Comparison of ENCODE assay signal across 18 cellular contexts in the genomic region with DNA sequence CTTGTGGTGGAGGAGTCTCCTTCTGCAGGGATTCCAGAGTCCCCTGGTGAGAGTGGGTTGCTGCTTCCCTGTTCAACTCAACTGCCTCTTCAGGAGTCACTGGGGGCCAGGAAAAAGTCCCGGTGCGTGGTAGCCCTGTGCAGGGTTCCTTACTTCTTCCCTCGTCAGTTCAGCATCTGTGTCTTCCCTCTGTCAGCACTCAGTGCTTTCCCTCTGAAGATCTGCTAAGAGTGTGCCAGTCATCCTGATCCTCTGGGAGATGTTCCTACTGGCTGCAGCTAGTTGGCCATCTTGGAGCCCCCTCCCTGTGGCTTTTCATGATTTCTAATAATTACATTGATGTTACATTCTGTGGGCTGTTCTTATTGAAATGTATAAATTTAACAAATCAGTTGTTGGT.
"Had no signal": no experiment of that assay in that cellular context is flagged by ENCODE, and none has a peak within 500 bp of the region (broad histone marks: within the 10 kb centered on the region; RNA-seq: fewer than 3 reads in every experiment).

No MANE protein-coding gene starts in this region.

- DNase-seq: activated B cell treated with CpG ODN at 0.5 μM for 24 hours; activated CD4-positive, alpha-beta memory T cell treated with anti-CD3 and anti-CD28 coated beads for 36 hours; activated CD4-positive, alpha-beta T cell treated with anti-CD3 and anti-CD28 coated beads for 4 hours; activated naive CD4-positive, alpha-beta T cell treated with Interleukin-2 at 50 U/mL for 16 hours; activated T-cell treated with anti-CD3 and anti-CD28 coated beads for 4 hours; anterior cingulate cortex; gastrocnemius medialis; midbrain; right lobe of liver; small intestine; stimulated activated CD4-positive, alpha-beta T cell treated with anti-CD3 and anti-CD28 coated beads, Interleukin-15, amount 100 ng/mL, for 24 hours; stimulated activated CD4-positive, alpha-beta T cell treated with anti-CD3 and anti-CD28 coated beads, Interleukin-2, amount 100 ng/mL, for 48 hours; stomach; T-cell had no signal

- H3K27ac ChIP-seq: coronary artery, gastrocnemius medialis, prostate gland, right lobe of liver, stomach had no signal

- H3K27me3 ChIP-seq: gastrocnemius medialis, right lobe of liver, stomach had no signal

- H3K9me3 ChIP-seq: gastrocnemius medialis, prostate gland, right lobe of liver, stomach had no signal

- ATAC-seq: activated T-helper 17 cell treated with anti-CD3 and anti-CD28 coated beads, Interleukin-2, amount 50 U/mL, for 72 hours; gastrocnemius medialis; T-cell had no signal

- H3K36me3 ChIP-seq: gastrocnemius medialis, prostate gland, right lobe of liver had no signal

- H3K4me1 ChIP-seq: prostate gland had no signal

- H3K4me3 ChIP-seq: coronary artery, gastrocnemius medialis, lung, prostate gland, right lobe of liver, stomach had no signal
